Comparison of ENCODE assay signal across 15 cellular contexts in genomic region chr9:93463638-93464248, GRCh38. TPM values are rescaled to one million over a fixed set of nuclear protein-coding genes. Genes with fewer than 3 reads are reported as not detected.
A peak's percentile ranks its signal among the peaks of the same experiment; 100 is the strongest.
DNase-seq lines count a peak whose midpoint lies in the region; ATAC-seq, FAIRE-seq and TF ChIP-seq lines count a peak whose summit lies in the region.
"Had no signal": no experiment of that assay in that cellular context is flagged by ENCODE, and none has a peak within 500 bp of the region (broad histone marks: within the 10 kb centered on the region; RNA-seq: fewer than 3 reads in every experiment).

No MANE protein-coding gene starts in this region.

- no peaks in the 10 kb centered on the region for H3K27me3 Mint-ChIP-seq in T-helper 17 cell
- no peaks in the 10 kb centered on the region for H3K27me3 Mint-ChIP-seq in endodermal cell (ENCODE audit: insufficient read depth)
- H3K27me3 Mint-ChIP-seq in chondrocyte (ENCODE audit: low read depth), result no peaks in the 10 kb centered on the region

- H3K79me2 ChIP-seq in DND-41 (ENCODE audit: insufficient read depth, low read length), result peaks cover 98% of the 10 kb centered on the region

- H4K20me1 ChIP-seq in DND-41 (ENCODE audit: insufficient read depth, low read length), result peaks cover 21% of the 10 kb centered on the region; the same call in 1 of the 2 replicates

- H3K27ac Mint-ChIP-seq in T-helper 17 cell (peak overlapping the region; percentile 87), endodermal cell (peak overlapping the region; percentile 83), chondrocyte (ENCODE audit: unreplicated experiment) (no peak overlapping the region)

- H3K27me3 ChIP-seq in DND-41 (ENCODE audit: insufficient read depth, low read length, poor library complexity) (no peaks in the 10 kb centered on the region), endodermal cell (ENCODE audit: control insufficient read depth, insufficient read depth, low read length, poor library complexity, severe bottlenecking) (no peaks in the 10 kb centered on the region), H7 (ENCODE audit: control insufficient read depth, insufficient read depth, low read length) (no peaks in the 10 kb centered on the region)

- H3K36me3 ChIP-seq in DND-41 (ENCODE audit: insufficient read depth, low read length) (0 out of 2 replicates have a peak, but pooled peaks cover 3% of the 10 kb centered on the region), endodermal cell (ENCODE audit: control insufficient read depth, insufficient read depth, low read length) (no peaks in the 10 kb centered on the region), H7 (replicated peaks; ENCODE audit: control insufficient read depth, insufficient read depth, low read length) (no peaks in the 10 kb centered on the region)

- no peak for TF ChIP-seq POLR2A in A549 (IDR thresholded peaks at IDR 0.05; ENCODE audit: low read length)

- H2AFZ ChIP-seq in DND-41 (ENCODE audit: low read depth, low read length), result 0 out of 2 replicates have a peak overlapping the region, but pooled peaks have one; percentile 15

- 64% methylated on average over 4 of the region's 4 CpGs for WGBS in A549 (ENCODE audit: missing lambda C conversion rate)
- 90 to 95% methylated on average over 2 to 4 of the region's 4 CpGs for WGBS in endodermal cell (ENCODE audit: insufficient coverage in 1 of 2, insufficient read length in 1 of 2), 2 experiments

- H3K4me2 ChIP-seq in A549, result peak overlapping the region; percentile 98
- H3K4me2 ChIP-seq in DND-41 (ENCODE audit: insufficient read depth, low read length), result peak overlapping the region; percentile 72

- H3K9ac ChIP-seq in DND-41 (ENCODE audit: low read depth, low read length), result peak overlapping the region; percentile 62
- H3K9ac ChIP-seq in endodermal cell (ENCODE audit: extremely low read depth, low read length, poor library complexity, severe bottlenecking), result no peak overlapping the region

- no peak for FAIRE-seq in A549 (lab: Jason Lieb, UNC)

- no peak for TF ChIP-seq EP300 in A549 (IDR thresholded peaks at IDR 0.05)

- TF ChIP-seq RAD21 in A549 (conservative IDR thresholded peaks at IDR 0.05 in 1 of 2, IDR thresholded peaks at IDR 0.05 in 1 of 2), result no peak

- DNase-seq in A549 (ENCODE audit: low read depth in 1 of 2, low spot score in 1 of 2) (no peak), DND-41 (peak; percentile 33), T-helper 17 cell (no peak), endodermal cell (no peak), H7 (no peak), 8988T (no peak), HPDE6-E6E7 (ENCODE audit: extremely low spot score) (no peak), chondrocyte (ENCODE audit: low spot score) (no peak)
- DNase-seq: activated effector memory CD4-positive, alpha-beta T cell treated with Interleukin-2 at 50 U/mL for 16 hours; central memory CD4-positive, alpha-beta T cell; NCI-H1048; NCI-H446 treated with DMSO at 0.1 percent for 48 hours; retina; stimulated activated CD4-positive, alpha-beta T cell treated with anti-CD3 and anti-CD28 coated beads, Interleukin-2, amount 100 ng/mL, for 48 hours had no signal

- ATAC-seq in A549 (no peak), DND-41 (ENCODE audit: insufficient read depth, low read depth) (peak; percentile 78), T-helper 17 cell (peak; percentile 27)

- CTCF ChIA-PET in A549 (lab: Yijun Ruan, JAX), result interaction anchor here (0.6 to 1.8 kb wide), 6 partner anchors 8 to 355 kb away, joined by 3 to 8 read pairs (median 4); partner anchors contain the start of gene FAM120AOS

- H3K36me3 Mint-ChIP-seq in T-helper 17 cell (ENCODE audit: low read depth) (peaks cover 4% of the 10 kb centered on the region), endodermal cell (ENCODE audit: low read depth) (peaks cover 3% of the 10 kb centered on the region), chondrocyte (ENCODE audit: low read depth) (no peaks in the 10 kb centered on the region)

- peaks cover 67% of the 10 kb centered on the region for H3K4me1 Mint-ChIP-seq in T-helper 17 cell
- peaks cover 73% of the 10 kb centered on the region for H3K4me1 Mint-ChIP-seq in endodermal cell
- peaks cover 74% of the 10 kb centered on the region for H3K4me1 Mint-ChIP-seq in chondrocyte (ENCODE audit: low read depth)

- TF ChIP-seq CTCF in A549 (IDR thresholded peaks at IDR 0.05) (no peak), DND-41 (IDR thresholded peaks at IDR 0.05; ENCODE audit: borderline replicate concordance, extremely low read depth, low read length, poor library complexity, severe bottlenecking) (no peak), endodermal cell (conservative IDR thresholded peaks at IDR 0.05) (no peak), chondrocyte (IDR thresholded peaks at IDR 0.05) (no peak)

- H3K27ac ChIP-seq in A549 (0 out of 6 replicates have a peak overlapping the region, but pooled peaks of 1 of the 2 experiments have one; percentile 1), DND-41 (ENCODE audit: low read length) (peak overlapping the region; percentile 93), endodermal cell (ENCODE audit: low read depth, low read length) (no peak overlapping the region)
- H3K27ac ChIP-seq: C4-2B had no signal

- H3K4me1 ChIP-seq in A549 (peaks cover 90% of the 10 kb centered on the region), DND-41 (ENCODE audit: insufficient read depth, low read length) (peaks cover 90% of the 10 kb centered on the region), endodermal cell (ENCODE audit: control insufficient read depth, insufficient read depth, low read length) (no peaks in the 10 kb centered on the region)

- H3K9me3 ChIP-seq in A549 (no peaks in the 10 kb centered on the region), DND-41 (ENCODE audit: insufficient read depth, low read length, severe bottlenecking) (no peaks in the 10 kb centered on the region), T-helper 17 cell (ENCODE audit: control insufficient read depth, low read length, poor library complexity, severe bottlenecking) (no peaks in the 10 kb centered on the region), endodermal cell (ENCODE audit: control insufficient read depth, low read length) (no peaks in the 10 kb centered on the region)

- H3K4me3 Mint-ChIP-seq in T-helper 17 cell (peak overlapping the region; percentile 19), endodermal cell (no peak overlapping the region), chondrocyte (ENCODE audit: unreplicated experiment) (no peak overlapping the region)

- POLR2A ChIA-PET in A549 (lab: Yijun Ruan, JAX), result interaction anchor here (0.6 to 1.3 kb wide), 2 partner anchors 10 to 144 kb away, joined by 4 to 5 read pairs; partner anchors contain the start of gene FAM120AOS

- H3K9me3 Mint-ChIP-seq in endodermal cell (no peaks in the 10 kb centered on the region), chondrocyte (ENCODE audit: low read depth) (no peaks in the 10 kb centered on the region)

- no peak overlapping the region for H3K4me3 ChIP-seq in A549
- H3K4me3 ChIP-seq in DND-41 (ENCODE audit: low read depth in 1 of 2, low read length in 2 of 2), result peak overlapping the region; percentile 2 to 50; a peak in 3 of 4 replicates
- no peak overlapping the region for H3K4me3 ChIP-seq in endodermal cell (ENCODE audit: low read length)
- no peak overlapping the region for H3K4me3 ChIP-seq in H7 (ENCODE audit: insufficient read depth, low read depth, low read length)

TF ChIP-seq in A549, 52 proteins besides CTCF, POLR2A, EP300 and RAD21:
- no peak for TF ChIP-seq CBX2 (IDR thresholded peaks at IDR 0.05; ENCODE audit: borderline replicate concordance, low read depth)
- TF ChIP-seq EHMT2 (IDR thresholded peaks at IDR 0.05; ENCODE audit: low read depth), result no peak
- TF ChIP-seq HOXA7 (CRISPR knock-in tag; IDR thresholded peaks at IDR 0.05), result no peak
- no peak for TF ChIP-seq MAX (IDR thresholded peaks at IDR 0.05)
- no peak for TF ChIP-seq KDM5A (IDR thresholded peaks at IDR 0.05)
- TF ChIP-seq CHD2 (IDR thresholded peaks at IDR 0.05; ENCODE audit: low read length, partially characterized antibody), result no peak
- TF ChIP-seq BHLHE40 (IDR thresholded peaks at IDR 0.05; ENCODE audit: low read depth, low read length), result no peak
- TF ChIP-seq SREBF2 (IDR thresholded peaks at IDR 0.05), result no peak

RNA-seq across cellular contexts. Expression of gene FAM120AOS, which starts 10.4 kb away (rescaled TPM):
- polyA plus RNA-seq in A549 (2011; rRNA removed) (79.7 and 85.3 TPM in 2 replicates), A549 (2017; fragmentation: RNase III; extraction: RNeasy Plus Mini Kit Qiagen cat#74134 plus additional on column Dnase treatment) (37.1 to 40.7 TPM (median 38.7 TPM) in 3 replicates)
- 31.9 and 35.3 TPM in 2 replicates for polyA plus RNA-seq in A549 (2012; cell fraction: cytosol; rRNA removed)
- polyA plus RNA-seq in A549 (2012; cell fraction: nucleus; rRNA removed), result 13.8 and 16.0 TPM in 2 replicates
- 40.1 and 41.6 TPM in 2 replicates for polyA minus RNA-seq in A549 (2011; rRNA and poly(A)+ RNA removed)
- total RNA-seq in T-helper 17 cell (10 to 100 TPM; 34.8 to 38.8 TPM), endodermal cell (10 to 100 TPM; 44.9 to 47.0 TPM), chondrocyte (36.9 to 41.4 TPM (median 40.3 TPM) in 3 replicates)
- polyA plus RNA-seq in endodermal cell (2013, experiment 1 of 2), result 41.7 TPM
- 35.4 TPM for polyA plus RNA-seq in endodermal cell (2013, experiment 2 of 2)
- 37.7 and 46.8 TPM in 2 replicates for total RNA-seq in H7 (2014; rRNA removed; shearing (Covaris generic))

RNA-seq across cellular contexts. Expression of gene FAM120A, which starts 12.3 kb away (rescaled TPM):
- polyA plus RNA-seq in A549 (2011; rRNA removed) (105 and 111 TPM in 2 replicates), A549 (2017; fragmentation: RNase III; extraction: RNeasy Plus Mini Kit Qiagen cat#74134 plus additional on column Dnase treatment) (86.3 to 91.9 TPM (median 88.7 TPM) in 3 replicates)
- 70.9 and 86.8 TPM in 2 replicates for polyA plus RNA-seq in A549 (2012; cell fraction: cytosol; rRNA removed)
- polyA plus RNA-seq in A549 (2012; cell fraction: nucleus; rRNA removed), result 50.6 and 59.2 TPM in 2 replicates
- 191 and 279 TPM in 2 replicates for polyA minus RNA-seq in A549 (2011; rRNA and poly(A)+ RNA removed)
- total RNA-seq in T-helper 17 cell (10 to 100 TPM; 76.9 to 83.6 TPM), endodermal cell (10 to 100 TPM; 38.3 to 46.1 TPM), chondrocyte (89.9 to 123 TPM (median 93.0 TPM) in 3 replicates)
- 29.2 TPM for polyA plus RNA-seq in endodermal cell (2013, experiment 1 of 2)
- 27.1 TPM for polyA plus RNA-seq in endodermal cell (2013, experiment 2 of 2)
- 41.6 and 50.1 TPM in 2 replicates for total RNA-seq in H7 (2014; rRNA removed; shearing (Covaris generic))

Comparison
In these comparisons a context has a peak if more than half of its experiments do, and no peak if none do; other contexts are left out.
1. ATAC-seq: peak in DND-41 (single experiment) and T-helper 17 cell (single experiment); none in A549 (0 of 2).
2. H3K4me3 ChIP-seq: peak in DND-41 (2 of 2); none in A549 (single experiment), endodermal cell (single experiment) and H7 (single experiment).